In the genomic region with DNA sequence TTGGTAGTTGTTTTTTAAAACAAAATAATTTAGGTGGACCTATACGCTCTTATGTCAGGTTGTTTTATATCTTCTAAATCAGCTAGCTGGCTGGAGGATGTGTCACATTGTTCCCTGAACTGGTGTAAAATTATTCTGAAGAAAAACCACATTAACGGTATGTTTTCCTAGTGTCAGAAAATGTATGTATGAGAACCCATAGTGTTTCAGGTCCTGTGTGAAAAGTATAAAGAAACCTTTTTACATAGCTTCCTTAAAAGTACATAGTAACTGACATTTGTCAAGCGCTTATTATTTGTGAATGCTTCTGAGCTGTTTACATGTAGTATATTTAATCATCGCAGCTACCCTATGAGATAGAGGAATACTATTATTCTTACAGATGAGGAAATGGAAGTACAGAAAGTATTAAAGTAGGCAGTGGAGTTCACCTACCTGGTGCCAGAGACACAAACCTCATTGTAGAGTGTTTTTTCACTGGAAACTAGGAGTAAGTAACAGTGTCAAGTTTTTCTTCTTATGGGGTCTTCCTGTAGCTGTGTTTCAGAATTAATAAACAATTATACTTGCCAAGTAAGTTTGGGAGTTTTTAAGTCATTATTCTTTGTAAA, we compare ENCODE assay signal across 14 cellular contexts. TPM values are rescaled to one million over a fixed set of nuclear protein-coding genes. Genes with fewer than 3 reads are reported as not detected.
DNase-seq lines count a peak whose midpoint lies in the region; ATAC-seq and TF ChIP-seq lines count a peak whose summit lies in the region.
"Had no signal": no experiment of that assay in that cellular context is flagged by ENCODE, and none has a peak within 500 bp of the region (broad histone marks: within the 10 kb centered on the region; RNA-seq: fewer than 3 reads in every experiment).

No MANE protein-coding gene starts in this region.

- CTCF ChIA-PET in activated B cell treated with CpG ODN at 0.5 μM for 24 hours (lab: Charles Lee), result interaction anchor here (1.2 kb wide), 1 partner anchor 103 kb away, joined by 6 read pairs; no protein-coding TSS in a partner anchor

- H3K9ac ChIP-seq in HUES48 (ENCODE audit: low read depth, low read length) (no peak overlapping the region), mucosa of rectum (ENCODE audit: low read depth in 1 of 2, low read length in 2 of 2) (no peak overlapping the region)

- no peaks in the 10 kb centered on the region for H3K36me3 ChIP-seq in CD4-positive, CD25-positive, alpha-beta regulatory T cell (ENCODE audit: control insufficient read depth, insufficient read depth, low read length)
- H3K36me3 ChIP-seq in HUES48 (ENCODE audit: control insufficient read depth, insufficient read depth, low read length), result no peaks in the 10 kb centered on the region
- peaks cover 0 to 3% of the 10 kb centered on the region in 2 donors for H3K36me3 ChIP-seq in mucosa of rectum (ENCODE audit: control insufficient read depth in 2 of 2, insufficient read depth in 2 of 2, low read length in 2 of 2)
- no peaks in the 10 kb centered on the region for H3K36me3 ChIP-seq in osteoblast (ENCODE audit: insufficient read depth, low read length)
- H3K36me3 ChIP-seq: adrenal gland had no signal

- no peak overlapping the region for H3K4me2 ChIP-seq in osteoblast (ENCODE audit: insufficient read depth, low read length)

- H3K36me3 Mint-ChIP-seq in CD4-positive, CD25-positive, alpha-beta regulatory T cell, result peaks cover 9% of the 10 kb centered on the region
- peaks cover 7% of the 10 kb centered on the region for H3K36me3 Mint-ChIP-seq in activated B cell treated with CpG ODN at 0.5 μM for 24 hours (ENCODE audit: low read depth)

- H2AFZ ChIP-seq in osteoblast (ENCODE audit: low read length), result no peak overlapping the region

- peak overlapping the region; percentile 79 to 90 (median 81) for H3K27ac Mint-ChIP-seq in CD4-positive, CD25-positive, alpha-beta regulatory T cell
- H3K27ac Mint-ChIP-seq in activated B cell treated with CpG ODN at 0.5 μM for 24 hours, result peak overlapping the region; percentile 89

- H3K4me1 ChIP-seq in CD4-positive, CD25-positive, alpha-beta regulatory T cell (ENCODE audit: control insufficient read depth, insufficient read depth, low read length, poor library complexity, severe bottlenecking), result peaks cover 68% of the 10 kb centered on the region
- H3K4me1 ChIP-seq in HUES48 (ENCODE audit: control insufficient read depth, insufficient read depth, low read length) (peaks cover 58% of the 10 kb centered on the region), mucosa of rectum (ENCODE audit: control insufficient read depth in 2 of 2, insufficient read depth in 2 of 2, low read length in 2 of 2) (peaks cover 58 to 61% of the 10 kb centered on the region in 2 donors), osteoblast (ENCODE audit: insufficient read depth, low read length) (peaks cover 16% of the 10 kb centered on the region)

- H3K4me3 Mint-ChIP-seq in CD4-positive, CD25-positive, alpha-beta regulatory T cell, result peak overlapping the region; percentile 42 to 78 (median 70)
- peak overlapping the region; percentile 61 for H3K4me3 Mint-ChIP-seq in activated B cell treated with CpG ODN at 0.5 μM for 24 hours
- H3K4me3 Mint-ChIP-seq: nephron progenitor cell had no signal

- peak overlapping the region; percentile 67 for H3K4me3 ChIP-seq in CD4-positive, CD25-positive, alpha-beta regulatory T cell (ENCODE audit: low read depth, low read length)
- H3K4me3 ChIP-seq in HUES48 (ENCODE audit: low read depth, low read length) (no peak overlapping the region), mucosa of rectum (ENCODE audit: low read length in 2 of 2) (no peak overlapping the region), osteoblast (ENCODE audit: insufficient read depth, low read length) (no peak overlapping the region)
- H3K4me3 ChIP-seq: adrenal gland, testis had no signal

- POLR2A ChIA-PET in activated B cell treated with CpG ODN at 0.5 μM for 24 hours (lab: Charles Lee), result interaction anchor here (1.3 to 4.1 kb wide), 5 partner anchors 8 to 368 kb away, joined by 4 to 47 read pairs (median 8); a partner anchor contains a TSS

- TF ChIP-seq CTCF in activated B cell treated with CpG ODN at 0.5 μM for 24 hours (IDR thresholded peaks at IDR 0.05) (no peak), osteoblast (IDR thresholded peaks at IDR 0.05; ENCODE audit: extremely low read depth, low read depth, low read length) (no peak)

- H3K27me3 Mint-ChIP-seq in CD4-positive, CD25-positive, alpha-beta regulatory T cell, result no peaks in the 10 kb centered on the region
- H3K27me3 Mint-ChIP-seq in activated B cell treated with CpG ODN at 0.5 μM for 24 hours, result no peaks in the 10 kb centered on the region

- peak in 1 of 3 donors; percentile 85 for DNase-seq in CD4-positive, CD25-positive, alpha-beta regulatory T cell
- DNase-seq in activated B cell treated with CpG ODN at 0.5 μM for 24 hours (no peak), osteoblast (ENCODE audit: insufficient read length, low spot score, missing footprints) (no peak), AG08395 (ENCODE audit: low spot score) (no peak)
- DNase-seq: adrenal gland, dermis blood vessel endothelial cell, NCI-H1417 treated with DMSO at 0.1 percent for 48 hours, NCI-H526, nephron progenitor cell, testis had no signal

- no peaks in the 10 kb centered on the region for H3K9me3 ChIP-seq in CD4-positive, CD25-positive, alpha-beta regulatory T cell (ENCODE audit: control insufficient read depth in 2 of 2, low read length in 2 of 2)
- H3K9me3 ChIP-seq in HUES48 (ENCODE audit: control insufficient read depth, insufficient read depth, low read length), result no peaks in the 10 kb centered on the region
- no peaks in the 10 kb centered on the region for H3K9me3 ChIP-seq in mucosa of rectum (ENCODE audit: control insufficient read depth in 2 of 2, low read length in 2 of 2)
- H3K9me3 ChIP-seq in osteoblast (ENCODE audit: low read depth, low read length), result no peaks in the 10 kb centered on the region
- H3K9me3 ChIP-seq: adrenal gland, testis had no signal

- peaks cover 40% of the 10 kb centered on the region for H4K20me1 ChIP-seq in osteoblast (ENCODE audit: insufficient read depth, low read length)

- peaks cover 99% of the 10 kb centered on the region for H3K79me2 ChIP-seq in osteoblast (ENCODE audit: insufficient read depth, low read length)

- peaks cover 62 to 95% (median 85%) of the 10 kb centered on the region in 4 donors for H3K4me1 Mint-ChIP-seq in CD4-positive, CD25-positive, alpha-beta regulatory T cell
- H3K4me1 Mint-ChIP-seq in activated B cell treated with CpG ODN at 0.5 μM for 24 hours, result peaks cover 88% of the 10 kb centered on the region

- intact Hi-C loops in activated B cell treated with CpG ODN at 0.5 μM for 24 hours (cut with micrococcal nuclease), result loop anchor here (1.0 to 2.0 kb wide), 2 partner anchors 7 to 13 kb away; a partner anchor contains a TSS

- peak overlapping the region; percentile 68 for H3K27ac ChIP-seq in CD4-positive, CD25-positive, alpha-beta regulatory T cell (ENCODE audit: insufficient read depth, low read length, poor library complexity, severe bottlenecking)
- H3K27ac ChIP-seq in HUES48 (ENCODE audit: low read depth, low read length), result peak overlapping the region; percentile 75
- H3K27ac ChIP-seq in mucosa of rectum (ENCODE audit: low read depth in 2 of 2, low read length in 2 of 2), result peak overlapping the region; percentile 38 to 54
- H3K27ac ChIP-seq in osteoblast (ENCODE audit: low read depth, low read length), result no peak overlapping the region
- H3K27ac ChIP-seq: testis had no signal

- H3K27me3 ChIP-seq in CD4-positive, CD25-positive, alpha-beta regulatory T cell (ENCODE audit: control insufficient read depth, insufficient read depth, low read length), result no peaks in the 10 kb centered on the region
- H3K27me3 ChIP-seq in HUES48 (ENCODE audit: control insufficient read depth, insufficient read depth, low read length), result no peaks in the 10 kb centered on the region
- H3K27me3 ChIP-seq in mucosa of rectum (ENCODE audit: control insufficient read depth in 2 of 2, insufficient read depth in 2 of 2, low read length in 2 of 2), result no peaks in the 10 kb centered on the region
- no peaks in the 10 kb centered on the region for H3K27me3 ChIP-seq in osteoblast (ENCODE audit: insufficient read depth, low read length)
- H3K27me3 ChIP-seq: adrenal gland, testis had no signal

- peak; percentile 76 to 81 for ATAC-seq in CD4-positive, CD25-positive, alpha-beta regulatory T cell (ENCODE audit: low read depth in 2 of 2)
- ATAC-seq in activated B cell treated with CpG ODN at 0.5 μM for 24 hours (ENCODE audit: low read depth), result peak; percentile 22
- no peak for ATAC-seq in GM21447 (IDR thresholded peaks at IDR 0.05; ENCODE audit: unreplicated experiment)
- no peak for ATAC-seq in HG02884 (IDR thresholded peaks at IDR 0.05; ENCODE audit: unreplicated experiment)

- H3K9me3 Mint-ChIP-seq in CD4-positive, CD25-positive, alpha-beta regulatory T cell, result no peaks in the 10 kb centered on the region
- H3K9me3 Mint-ChIP-seq in activated B cell treated with CpG ODN at 0.5 μM for 24 hours, result no peaks in the 10 kb centered on the region
- H3K9me3 Mint-ChIP-seq: nephron progenitor cell had no signal

RNA-seq across cellular contexts. Expression of a gene that starts 10.4 kb away (rescaled TPM):
- 45.7 TPM for total RNA-seq in CD4-positive, CD25-positive, alpha-beta regulatory T cell
- polyA plus RNA-seq in CD4-positive, CD25-positive, alpha-beta regulatory T cell, result 10 to 100 TPM; 50.2 to 64.3 (median 56.5) TPM
- total RNA-seq in activated B cell treated with CpG ODN at 0.5 μM for 24 hours, result 35.8 and 39.0 TPM in 2 replicates
- total RNA-seq in osteoblast, result 43.4 and 48.0 TPM in 2 replicates

RNA-seq across cellular contexts. Expression of a gene that starts 12.3 kb away (rescaled TPM):
- 95.7 TPM for total RNA-seq in CD4-positive, CD25-positive, alpha-beta regulatory T cell
- 10 to 100 TPM; 11.3 to 14.3 (median 12.1) TPM for polyA plus RNA-seq in CD4-positive, CD25-positive, alpha-beta regulatory T cell
- total RNA-seq in activated B cell treated with CpG ODN at 0.5 μM for 24 hours (99.1 and 107 TPM in 2 replicates), osteoblast (129 and 136 TPM in 2 replicates)

Comparison
In these comparisons a context has a peak if more than half of its experiments do, and no peak if none do; other contexts are left out.
1. ATAC-seq: peak in CD4-positive, CD25-positive, alpha-beta regulatory T cell (2 of 2) and activated B cell treated with CpG ODN at 0.5 μM for 24 hours (single experiment); none in GM21447 (single experiment) and HG02884 (single experiment).